ENCODE assay signal across 9 cellular contexts in genomic region chr2:190674966-190675650, GRCh38. TPM values are rescaled to one million over a fixed set of nuclear protein-coding genes. Genes with fewer than 3 reads are reported as not detected.
A peak's percentile ranks its signal among the peaks of the same experiment; 100 is the strongest.
DNase-seq lines count a peak whose midpoint lies in the region; ATAC-seq, FAIRE-seq and TF ChIP-seq lines count a peak whose summit lies in the region.
"Had no signal": no experiment of that assay in that cellular context is flagged by ENCODE, and none has a peak within 500 bp of the region (broad histone marks: within the 10 kb centered on the region; RNA-seq: fewer than 3 reads in every experiment).

No MANE protein-coding gene starts in this region.

- H3K4me1 Mint-ChIP-seq in activated T-helper 1 cell treated with anti-CD3 and anti-CD28 coated beads, Interleukin-12 subunit alpha, Interleukin-12 subunit beta, Interleukin-2, Interleukin-4 antibody, amounts not matched to agents 30 ng/mL and 10 ng/mL and 1 ng/mL, durations not matched to agents 14 hours and 24 hours and 36 hours (ENCODE audit: low read depth) = peaks cover 66% of the 10 kb centered on the region

- H3K27ac Mint-ChIP-seq in activated T-helper 1 cell treated with anti-CD3 and anti-CD28 coated beads, Interleukin-12 subunit alpha, Interleukin-12 subunit beta, Interleukin-2, Interleukin-4 antibody, amounts not matched to agents 30 ng/mL and 10 ng/mL and 1 ng/mL, durations not matched to agents 14 hours and 24 hours and 36 hours = peak overlapping the region; percentile 65

- intact Hi-C loops in activated T-helper 1 cell treated with anti-CD3 and anti-CD28 coated beads, Interleukin-12 subunit alpha, Interleukin-12 subunit beta, Interleukin-2, Interleukin-4 antibody, amounts not matched to agents 30 ng/mL and 10 ng/mL and 1 ng/mL, durations not matched to agents 14 hours and 24 hours and 36 hours (cut with micrococcal nuclease) = loop anchor here (5.0 kb wide), 2 partner anchors 158 to 347 kb away; no protein-coding TSS in a partner anchor
- intact Hi-C loops in head of caudate nucleus (cut with DNase I) = no loop called here

- DNase-seq in GM12892 (ENCODE audit: insufficient read length) = no peak
- no peak for DNase-seq in activated T-helper 1 cell treated with anti-CD3 and anti-CD28 coated beads, Interleukin-12 subunit alpha, Interleukin-12 subunit beta, Interleukin-2, Interleukin-4 antibody, amounts not matched to agents 30 ng/mL and 10 ng/mL and 1 ng/mL, durations not matched to agents 14 hours and 24 hours and 36 hours (ENCODE audit: low spot score)
- DNase-seq in glomerular visceral epithelial cell (ENCODE audit: extremely low spot score) = no peak
- no peak for DNase-seq in head of caudate nucleus
- DNase-seq in NCI-H526 treated with DMSO at 0.1 percent for 48 hours (lab: John Stamatoyannopoulos, UW) = no peak
- no peak for DNase-seq in superior temporal gyrus (ENCODE audit: extremely low spot score)
- DNase-seq: cortex of kidney had no signal

- no peaks in the 10 kb centered on the region for H3K27me3 Mint-ChIP-seq in activated T-helper 1 cell treated with anti-CD3 and anti-CD28 coated beads, Interleukin-12 subunit alpha, Interleukin-12 subunit beta, Interleukin-2, Interleukin-4 antibody, amounts not matched to agents 30 ng/mL and 10 ng/mL and 1 ng/mL, durations not matched to agents 14 hours and 24 hours and 36 hours (ENCODE audit: insufficient read depth)

- peaks cover 36% of the 10 kb centered on the region for H3K36me3 Mint-ChIP-seq in activated T-helper 1 cell treated with anti-CD3 and anti-CD28 coated beads, Interleukin-12 subunit alpha, Interleukin-12 subunit beta, Interleukin-2, Interleukin-4 antibody, amounts not matched to agents 30 ng/mL and 10 ng/mL and 1 ng/mL, durations not matched to agents 14 hours and 24 hours and 36 hours (ENCODE audit: low read depth)

- ATAC-seq in GM19438 (IDR thresholded peaks at IDR 0.05; ENCODE audit: low read depth, unreplicated experiment) (peak; percentile 50), HG02973 (IDR thresholded peaks at IDR 0.05; ENCODE audit: unreplicated experiment) (peak; percentile 37)

- no peaks in the 10 kb centered on the region for H3K9me3 Mint-ChIP-seq in activated T-helper 1 cell treated with anti-CD3 and anti-CD28 coated beads, Interleukin-12 subunit alpha, Interleukin-12 subunit beta, Interleukin-2, Interleukin-4 antibody, amounts not matched to agents 30 ng/mL and 10 ng/mL and 1 ng/mL, durations not matched to agents 14 hours and 24 hours and 36 hours

- H3K4me3 Mint-ChIP-seq in activated T-helper 1 cell treated with anti-CD3 and anti-CD28 coated beads, Interleukin-12 subunit alpha, Interleukin-12 subunit beta, Interleukin-2, Interleukin-4 antibody, amounts not matched to agents 30 ng/mL and 10 ng/mL and 1 ng/mL, durations not matched to agents 14 hours and 24 hours and 36 hours = peak overlapping the region; percentile 28

- no peak for TF ChIP-seq POLR2A in GM12892 (IDR thresholded peaks at IDR 0.05; ENCODE audit: low read depth, low read length)

- FAIRE-seq in GM12892 (lab: Jason Lieb, UNC) = peak; percentile 93

RNA-seq across cellular contexts. Expression of gene NAB1, which starts 26.2 kb away (rescaled TPM):
- 24.8 TPM for polyA plus RNA-seq in GM12892 (2012; ENCODE audit: missing spikeins)
- 34.1 and 35.3 TPM in 2 replicates for total RNA-seq in activated T-helper 1 cell treated with anti-CD3 and anti-CD28 coated beads, Interleukin-12 subunit alpha, Interleukin-12 subunit beta, Interleukin-2, Interleukin-4 antibody, amounts not matched to agents 30 ng/mL and 10 ng/mL and 1 ng/mL, durations not matched to agents 14 hours and 24 hours and 36 hours
